In the genomic region with DNA sequence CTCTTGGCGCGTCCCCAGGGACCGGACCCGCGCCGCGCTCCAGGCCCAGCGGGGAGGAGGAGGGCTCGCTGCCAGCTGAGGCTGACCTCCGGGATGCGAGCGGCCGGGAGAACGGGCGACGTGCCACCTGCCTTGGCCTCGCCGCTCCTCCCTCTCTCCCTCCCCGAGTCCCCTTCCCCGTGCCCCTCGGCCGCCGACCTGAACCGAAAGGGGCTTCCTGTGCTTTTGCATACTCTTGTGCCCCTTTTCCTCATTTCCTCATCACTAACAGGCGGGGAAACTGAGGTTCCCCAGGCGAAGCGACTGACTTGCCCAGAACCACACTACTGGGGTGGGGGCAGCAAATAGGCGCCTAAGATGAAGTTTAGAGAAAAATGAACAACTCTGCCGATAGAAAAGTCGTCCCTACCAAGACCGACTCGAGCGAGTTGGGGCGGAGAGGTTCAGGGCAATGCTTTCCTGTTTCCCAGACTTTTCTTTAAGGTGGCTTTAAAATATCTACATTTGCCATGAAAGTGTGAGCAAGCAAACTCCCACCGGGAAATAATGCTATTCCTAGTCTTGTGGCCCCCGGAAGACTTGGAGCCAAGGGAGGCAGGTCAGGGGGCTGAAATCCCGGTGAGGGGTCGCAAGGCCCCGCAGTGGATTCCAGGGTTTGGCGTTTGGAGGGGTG, we compare ENCODE assay signal across 8 cellular contexts. TPM values are rescaled to one million over a fixed set of nuclear protein-coding genes. Genes with fewer than 3 reads are reported as not detected.
DNase-seq lines count a peak whose midpoint lies in the region; ATAC-seq lines count a peak whose summit lies in the region.

No MANE protein-coding gene starts in this region.

- peak overlapping the region; percentile 98 for H3K27ac Mint-ChIP-seq in stimulated activated effector memory CD8-positive, alpha-beta T cell treated with anti-CD3 and anti-CD28 coated beads, Interleukin-12 subunit alpha, Interleukin-12 subunit beta, amount 100 ng/mL, for 72 hours

- peaks cover 57% of the 10 kb centered on the region for H3K4me1 Mint-ChIP-seq in stimulated activated effector memory CD8-positive, alpha-beta T cell treated with anti-CD3 and anti-CD28 coated beads, Interleukin-12 subunit alpha, Interleukin-12 subunit beta, amount 100 ng/mL, for 72 hours

- peak overlapping the region; percentile 86 for H3K4me3 Mint-ChIP-seq in stimulated activated effector memory CD8-positive, alpha-beta T cell treated with anti-CD3 and anti-CD28 coated beads, Interleukin-12 subunit alpha, Interleukin-12 subunit beta, amount 100 ng/mL, for 72 hours

- H3K4me3 ChIP-seq in MG63 = peak overlapping the region; percentile 96
- peak overlapping the region; percentile 77 for H3K4me3 ChIP-seq in adipocyte (ENCODE audit: low read length)
- H3K4me3 ChIP-seq in iPS-15b (ENCODE audit: low read depth, low read length) = peak overlapping the region; percentile 68

- no peak for ATAC-seq in stimulated activated effector memory CD8-positive, alpha-beta T cell treated with anti-CD3 and anti-CD28 coated beads, Interleukin-12 subunit alpha, Interleukin-12 subunit beta, amount 100 ng/mL, for 72 hours

- peaks cover 69% of the 10 kb centered on the region for H3K36me3 Mint-ChIP-seq in stimulated activated effector memory CD8-positive, alpha-beta T cell treated with anti-CD3 and anti-CD28 coated beads, Interleukin-12 subunit alpha, Interleukin-12 subunit beta, amount 100 ng/mL, for 72 hours

- DNase-seq in G401 (ENCODE audit: low spot score) (peak; percentile 63), MG63 (peak; percentile 66), adipocyte (ENCODE audit: low read depth) (no peak), COLO829 (ENCODE audit: low spot score) (no peak), iPS-NIHi11 (ENCODE audit: low spot score) (no peak), NCI-H2081 treated with DMSO at 0.1 percent for 48 hours (lab: John Stamatoyannopoulos, UW) (no peak)
- DNase-seq in stimulated activated effector memory CD8-positive, alpha-beta T cell treated with anti-CD3 and anti-CD28 coated beads, Interleukin-12 subunit alpha, Interleukin-12 subunit beta, amount 100 ng/mL, for 72 hours (ENCODE audit: low spot score in 2 of 2) = no peak

- H3K9ac ChIP-seq in adipocyte (ENCODE audit: low read length) = peak overlapping the region; percentile 97
- H3K9ac ChIP-seq in iPS-15b (ENCODE audit: low read depth, low read length) = peak overlapping the region; percentile 66

- H3K27me3 ChIP-seq in MG63 (no peaks in the 10 kb centered on the region), adipocyte (replicated peaks; ENCODE audit: control insufficient read depth, insufficient read depth, low read length) (no peaks in the 10 kb centered on the region), iPS-15b (ENCODE audit: control insufficient read depth, insufficient read depth, low read length) (peaks cover 28% of the 10 kb centered on the region)

- H3K9me3 Mint-ChIP-seq in stimulated activated effector memory CD8-positive, alpha-beta T cell treated with anti-CD3 and anti-CD28 coated beads, Interleukin-12 subunit alpha, Interleukin-12 subunit beta, amount 100 ng/mL, for 72 hours = no peaks in the 10 kb centered on the region

- in situ Hi-C loops in G401 (cut with HindIII; ENCODE audit: low sequenced_read_pairs) = no loop called here

- H3K4me1 ChIP-seq in adipocyte (ENCODE audit: control insufficient read depth, insufficient read depth, low read length) = peaks cover 58% of the 10 kb centered on the region
- peaks cover 2% of the 10 kb centered on the region for H3K4me1 ChIP-seq in iPS-15b (ENCODE audit: control insufficient read depth, insufficient read depth, low read length)

- H3K36me3 ChIP-seq in MG63 (peaks cover 40% of the 10 kb centered on the region), adipocyte (ENCODE audit: control insufficient read depth, insufficient read depth, low read length, severe bottlenecking) (peaks cover 34% of the 10 kb centered on the region), iPS-15b (ENCODE audit: control insufficient read depth, insufficient read depth, low read length) (peaks cover 7% of the 10 kb centered on the region)

- H3K9me3 ChIP-seq in MG63 = peaks cover 2% of the 10 kb centered on the region; the same call in 1 of the 2 replicates
- H3K9me3 ChIP-seq in adipocyte (ENCODE audit: control insufficient read depth, low read length) = no peaks in the 10 kb centered on the region
- H3K9me3 ChIP-seq in iPS-15b (ENCODE audit: control insufficient read depth, insufficient read depth, low read length) = no peaks in the 10 kb centered on the region

RNA-seq across cellular contexts. Expression of a gene that starts 0.6 kb away (rescaled TPM):
- total RNA-seq in G401 (2014; rRNA removed; shearing (Covaris generic)) = 36.6 and 39.1 TPM in 2 replicates
- 80.6 and 99.2 TPM in 2 replicates for total RNA-seq in MG63 (2014; rRNA removed; shearing (Covaris generic); ENCODE audit: low replicate concordance)

Comparison
In these comparisons a context has a peak if more than half of its experiments do, and no peak if none do; other contexts are left out.
1. DNase-seq: peak in G401 (single experiment) and MG63 (single experiment); none in adipocyte (single experiment), stimulated activated effector memory CD8-positive, alpha-beta T cell treated with anti-CD3 and anti-CD28 coated beads, Interleukin-12 subunit alpha, Interleukin-12 subunit beta, amount 100 ng/mL, for 72 hours (0 of 2), COLO829 (single experiment), iPS-NIHi11 (single experiment) and NCI-H2081 treated with DMSO at 0.1 percent for 48 hours (single experiment).
2. Peak in every context shown above with its lines, with median percentiles within 50 percentile points of each other: H3K4me3 ChIP-seq.